Comparison of ENCODE assay signal across 32 cellular contexts in genomic region chr1:3295846-3296245, GRCh38.
"Had no signal": no experiment of that assay in that cellular context is flagged by ENCODE, and none has a peak within 500 bp of the region (broad histone marks: within the 10 kb centered on the region; RNA-seq: fewer than 3 reads in every experiment).

No MANE protein-coding gene starts in this region.

- H3K4me1 Mint-ChIP-seq: activated B cell treated with CpG ODN at 0.5 μM for 24 hours; activated naive CD4-positive, alpha-beta T cell treated with anti-CD3 and anti-CD28 coated beads, Interleukin-2, amount 50 U/mL, for 24 hours; activated naive CD8-positive, alpha-beta T cell treated with anti-CD3 and anti-CD28 coated beads for 36 hours; activated naive CD8-positive, alpha-beta T cell treated with anti-CD3 and anti-CD28 coated beads, Interleukin-2, amount 50 U/mL, for 24 hours; T-helper 17 cell had no signal

- H3K4me3 Mint-ChIP-seq: activated B cell treated with CpG ODN at 0.5 μM for 24 hours; activated CD8-positive, alpha-beta T cell treated with anti-CD3 and anti-CD28 coated beads for 36 hours; activated naive CD4-positive, alpha-beta T cell treated with anti-CD3 and anti-CD28 coated beads for 36 hours; activated naive CD8-positive, alpha-beta T cell treated with anti-CD3 and anti-CD28 coated beads for 36 hours; activated naive CD8-positive, alpha-beta T cell treated with anti-CD3 and anti-CD28 coated beads, Interleukin-2, amount 50 U/mL, for 24 hours; activated T-cell treated with anti-CD3 and anti-CD28 coated beads, Interleukin-2, amount 50 U/mL, for 4 hours; activated T-helper 1 cell treated with anti-CD3 and anti-CD28 coated beads, Interleukin-12 subunit alpha, Interleukin-12 subunit beta, Interleukin-2, Interleukin-4 antibody, amounts not matched to agents 30 ng/mL and 10 ng/mL and 1 ng/mL, durations not matched to agents 14 hours and 24 hours and 36 hours; T-helper 17 cell; T-helper 2 cell treated with Interferon-gamma antibody and Interleukin-4, amounts not matched to agents 5 μg/mL and 100 μg/mL, for 36 hours had no signal

- H3K4me3 ChIP-seq: adrenal gland, body of pancreas, colonic mucosa, esophagus squamous epithelium, gastroesophageal sphincter had no signal

- H3K9me3 ChIP-seq: adrenal gland, body of pancreas, colonic mucosa, esophagus squamous epithelium, gastroesophageal sphincter had no signal

- DNase-seq: activated B cell treated with CpG ODN at 0.5 μM for 24 hours; activated CD4-positive, alpha-beta T cell treated with anti-CD3 and anti-CD28 coated beads for 48 hours; activated CD4-positive, alpha-beta T cell treated with anti-CD3 and anti-CD28 coated beads, Interleukin-2, amount 50 U/mL, for 1 hour; activated CD4-positive, alpha-beta T cell treated with anti-CD3 and anti-CD28 coated beads, Interleukin-2, amount 50 U/mL, for 48 hours; activated CD8-positive, alpha-beta memory T cell treated with anti-CD3 and anti-CD28 coated beads for 24 hours; activated CD8-positive, alpha-beta T cell treated with anti-CD3 and anti-CD28 coated beads for 36 hours; activated effector memory CD4-positive, alpha-beta T cell treated with anti-CD3 and anti-CD28 coated beads, Interleukin-2, amount 50 U/mL, for 16 hours; activated naive CD4-positive, alpha-beta T cell treated with anti-CD3 and anti-CD28 coated beads for 36 hours; activated naive CD8-positive, alpha-beta T cell treated with anti-CD3 and anti-CD28 coated beads for 36 hours; activated naive CD8-positive, alpha-beta T cell treated with anti-CD3 and anti-CD28 coated beads, Interleukin-2, amount 50 U/mL, for 24 hours; activated T-cell treated with anti-CD3 and anti-CD28 coated beads, Interleukin-2, amount 50 U/mL, for 4 hours; adrenal gland; amygdala; aorta; body of pancreas; central memory CD4-positive, alpha-beta T cell; cerebellar nuclear complex; colonic mucosa; effector CD8-positive, alpha-beta T cell; esophagus squamous epithelium; foreskin melanocyte; T-helper 1 cell; T-helper 17 cell; T1000; WERI-Rb-1 had no signal

- ATAC-seq: activated CD4-positive, CD25-positive, alpha-beta regulatory T cell treated with anti-CD3 and anti-CD28 coated beads, Interleukin-2, amount 50 U/mL, for 24 hours; activated CD8-positive, alpha-beta T cell treated with anti-CD3 and anti-CD28 coated beads for 36 hours; activated naive CD8-positive, alpha-beta T cell treated with anti-CD3 and anti-CD28 coated beads, Interleukin-2, amount 50 U/mL, for 24 hours; activated T-cell treated with anti-CD3 and anti-CD28 coated beads, Interleukin-2, amount 50 U/mL, for 4 hours; body of pancreas; gastroesophageal sphincter; T-helper 17 cell had no signal

- H3K27me3 ChIP-seq: adrenal gland, body of pancreas, colonic mucosa had no signal

- H3K27ac Mint-ChIP-seq: activated B cell treated with CpG ODN at 0.5 μM for 24 hours; activated CD8-positive, alpha-beta T cell treated with anti-CD3 and anti-CD28 coated beads for 36 hours; activated naive CD4-positive, alpha-beta T cell treated with anti-CD3 and anti-CD28 coated beads for 36 hours; activated naive CD4-positive, alpha-beta T cell treated with anti-CD3 and anti-CD28 coated beads, Interleukin-2, amount 50 U/mL, for 24 hours; activated naive CD8-positive, alpha-beta T cell treated with anti-CD3 and anti-CD28 coated beads for 36 hours; activated naive CD8-positive, alpha-beta T cell treated with anti-CD3 and anti-CD28 coated beads, Interleukin-2, amount 50 U/mL, for 24 hours; activated T-helper 1 cell treated with anti-CD3 and anti-CD28 coated beads, Interleukin-12 subunit alpha, Interleukin-12 subunit beta, Interleukin-2, Interleukin-4 antibody, amounts not matched to agents 30 ng/mL and 10 ng/mL and 1 ng/mL, durations not matched to agents 14 hours and 24 hours and 36 hours; activated T-helper 2 cell treated with anti-CD3 and anti-CD28 coated beads, Interferon-gamma antibody, Interleukin-2, Interleukin-4, amounts not matched to agents 10 μg/mL and 5 μg/mL and 100 μg/mL, durations not matched to agents 14 hours and 24 hours and 36 hours; T-helper 17 cell; T-helper 2 cell treated with Interferon-gamma antibody and Interleukin-4, amounts not matched to agents 5 μg/mL and 100 μg/mL, for 36 hours had no signal

- H3K27me3 Mint-ChIP-seq: activated B cell treated with CpG ODN at 0.5 μM for 24 hours; activated CD8-positive, alpha-beta T cell treated with anti-CD3 and anti-CD28 coated beads for 36 hours; activated naive CD4-positive, alpha-beta T cell treated with anti-CD3 and anti-CD28 coated beads, Interleukin-2, amount 50 U/mL, for 24 hours; activated naive CD8-positive, alpha-beta T cell treated with anti-CD3 and anti-CD28 coated beads for 36 hours; activated naive CD8-positive, alpha-beta T cell treated with anti-CD3 and anti-CD28 coated beads, Interleukin-2, amount 50 U/mL, for 24 hours had no signal

- H3K9me3 Mint-ChIP-seq: activated B cell treated with CpG ODN at 0.5 μM for 24 hours; activated CD8-positive, alpha-beta T cell treated with anti-CD3 and anti-CD28 coated beads for 36 hours; activated naive CD4-positive, alpha-beta T cell treated with anti-CD3 and anti-CD28 coated beads for 36 hours; activated naive CD4-positive, alpha-beta T cell treated with anti-CD3 and anti-CD28 coated beads, Interleukin-2, amount 50 U/mL, for 24 hours; activated naive CD8-positive, alpha-beta T cell treated with anti-CD3 and anti-CD28 coated beads for 36 hours; activated naive CD8-positive, alpha-beta T cell treated with anti-CD3 and anti-CD28 coated beads, Interleukin-2, amount 50 U/mL, for 24 hours; activated T-cell treated with anti-CD3 and anti-CD28 coated beads, Interleukin-2, amount 50 U/mL, for 4 hours; activated T-helper 1 cell treated with anti-CD3 and anti-CD28 coated beads, Interleukin-12 subunit alpha, Interleukin-12 subunit beta, Interleukin-2, Interleukin-4 antibody, amounts not matched to agents 30 ng/mL and 10 ng/mL and 1 ng/mL, durations not matched to agents 14 hours and 24 hours and 36 hours; activated T-helper 2 cell treated with anti-CD3 and anti-CD28 coated beads, Interferon-gamma antibody, Interleukin-2, Interleukin-4, amounts not matched to agents 10 μg/mL and 5 μg/mL and 100 μg/mL, durations not matched to agents 14 hours and 24 hours and 36 hours; T-helper 2 cell treated with Interferon-gamma antibody and Interleukin-4, amounts not matched to agents 5 μg/mL and 100 μg/mL, for 36 hours had no signal

- H3K36me3 Mint-ChIP-seq: activated naive CD4-positive, alpha-beta T cell treated with anti-CD3 and anti-CD28 coated beads, Interleukin-2, amount 50 U/mL, for 24 hours; activated naive CD8-positive, alpha-beta T cell treated with anti-CD3 and anti-CD28 coated beads for 36 hours had no signal

- H3K4me1 ChIP-seq: adrenal gland, colonic mucosa, esophagus squamous epithelium, gastroesophageal sphincter had no signal

- H3K36me3 ChIP-seq: adrenal gland, colonic mucosa, esophagus squamous epithelium, gastroesophageal sphincter, WERI-Rb-1 had no signal

- H3K27ac ChIP-seq: adrenal gland, body of pancreas, colonic mucosa, epithelial cell of prostate, esophagus squamous epithelium, gastroesophageal sphincter, WERI-Rb-1 had no signal
